In genomic region chr22:32802291-32802826, GRCh38 we compare ENCODE assay signal across 9 cellular contexts. TPM values are rescaled to one million over a fixed set of nuclear protein-coding genes. Genes with fewer than 3 reads are reported as not detected.
DNase-seq lines count a peak whose midpoint lies in the region; ATAC-seq and TF ChIP-seq lines count a peak whose summit lies in the region.
"Had no signal": no experiment of that assay in that cellular context is flagged by ENCODE, and none has a peak within 500 bp of the region (broad histone marks: within the 10 kb centered on the region; RNA-seq: fewer than 3 reads in every experiment).

No MANE protein-coding gene starts in this region.

- no peaks in the 10 kb centered on the region for H3K9me3 ChIP-seq in right lobe of liver
- H3K9me3 ChIP-seq in stomach: no peaks in the 10 kb centered on the region

- DNase-seq in HFF-Myc (ENCODE audit: extremely low read depth, low read depth): no peak
- DNase-seq in cardiac fibroblast (ENCODE audit: low read depth in 2 of 2): peak in 1 of 2 donors; percentile 30
- DNase-seq in right lobe of liver: no peak
- DNase-seq in stomach: no peak
- DNase-seq in mesenteric fat pad (ENCODE audit: low spot score): no peak
- no peak for DNase-seq in head of caudate nucleus
- DNase-seq in NCI-H2029 treated with DMSO at 0.1 percent for 48 hours (lab: John Stamatoyannopoulos, UW): no peak
- DNase-seq: immature natural killer cell had no signal

- TF ChIP-seq POLR2A in right lobe of liver (IDR thresholded peaks at IDR 0.05) (no peak), stomach (IDR thresholded peaks at IDR 0.05) (no peak)

- ATAC-seq in right lobe of liver (no peak), GM21447 (IDR thresholded peaks at IDR 0.05; ENCODE audit: unreplicated experiment) (no peak)

- H3K27ac ChIP-seq in right lobe of liver: peak overlapping the region; percentile 57 to 92 (median 81)
- H3K27ac ChIP-seq in stomach: peak overlapping the region; percentile 42 to 91 (median 87)

- intact Hi-C loops in right lobe of liver (cut with DNase I): no loop called here
- intact Hi-C loops in stomach (cut with DNase I; ENCODE audit: low total_unique reads): no loop called here
- intact Hi-C loops in head of caudate nucleus (cut with DNase I): loop anchor here (10.0 kb wide), 1 partner anchor 192 kb away; no protein-coding TSS in a partner anchor

- 5% methylated on average over 12 of the region's 12 CpGs for WGBS in right lobe of liver (ENCODE audit: insufficient coverage, low coverage, low lambda C conversion rate, missing lambda C conversion rate)
- 6 to 10% (median 9%) methylated on average over 12 of the region's 12 CpGs for WGBS in stomach, 5 donors

- no peak for TF ChIP-seq EP300 in stomach (IDR thresholded peaks at IDR 0.05)

- peaks cover 0 to 15% (median 7%) of the 10 kb centered on the region in 4 donors for H3K4me1 ChIP-seq in right lobe of liver
- H3K4me1 ChIP-seq in stomach: peaks cover 5 to 50% (median 28%) of the 10 kb centered on the region in 4 donors

- H3K27me3 ChIP-seq in right lobe of liver (no peaks in the 10 kb centered on the region), stomach (peaks cover 0 to 49% (median 30%) of the 10 kb centered on the region in 3 donors)

- TF ChIP-seq CTCF in HFF-Myc (IDR thresholded peaks at IDR 0.05; ENCODE audit: low read depth, low read length, missing control alignments): no peak
- TF ChIP-seq CTCF in cardiac fibroblast (IDR thresholded peaks at IDR 0.05; ENCODE audit: low read depth, low read length): no peak
- no peak for TF ChIP-seq CTCF in right lobe of liver (IDR thresholded peaks at IDR 0.05)
- TF ChIP-seq CTCF in stomach (IDR thresholded peaks at IDR 0.05): no peak

- H3K4me3 ChIP-seq in HFF-Myc (replicated peaks; ENCODE audit: low read depth, low read length) (peak overlapping the region; percentile 95), cardiac fibroblast (replicated peaks in 1 of 2; ENCODE audit: low read depth in 2 of 2, low read length in 2 of 2) (peak overlapping the region; percentile 55 to 70), right lobe of liver (peak overlapping the region; percentile 66 to 79 (median 71)), stomach (peak overlapping the region; percentile 69 to 82 (median 72))

- no peaks in the 10 kb centered on the region for H3K36me3 ChIP-seq in right lobe of liver
- no peaks in the 10 kb centered on the region for H3K36me3 ChIP-seq in stomach

RNA-seq across cellular contexts. Expression of gene TIMP3, which starts 0.9 kb away (rescaled TPM):
- total RNA-seq in right lobe of liver (10 to 100 TPM; 21.9 to 58.6 (median 52.7) TPM), stomach (100 to 1,000 TPM; 103 to 248 (median 212) TPM), mesenteric fat pad (493 TPM)
- 10 to 100 TPM; 30.4 to 55.9 (median 39.4) TPM for polyA plus RNA-seq in stomach
- polyA plus RNA-seq: immature natural killer cell had no signal
